In the genomic region with DNA sequence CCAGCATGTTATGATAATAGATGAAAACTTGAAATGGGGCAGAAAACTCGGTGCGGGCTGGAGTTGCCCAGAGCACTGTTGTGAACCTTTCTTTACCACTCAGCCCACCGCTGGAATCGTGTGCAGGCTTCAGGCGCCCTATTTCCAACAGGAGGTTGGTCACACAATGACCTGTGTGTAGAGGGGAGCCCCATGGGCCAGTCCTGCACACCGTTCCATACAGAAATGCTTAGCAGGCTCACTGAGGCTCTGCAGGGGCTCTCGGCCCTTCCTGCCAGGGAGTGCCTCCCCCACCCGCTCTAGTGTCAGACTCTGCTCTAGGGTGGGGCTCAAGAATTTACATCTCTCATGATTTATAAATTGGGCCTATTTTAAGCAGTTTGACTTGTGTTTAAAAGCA, we compare ENCODE assay signal across 18 cellular contexts. TPM values are rescaled to one million over a fixed set of nuclear protein-coding genes. Genes with fewer than 3 reads are reported as not detected.
"Had no signal": no experiment of that assay in that cellular context is flagged by ENCODE, and none has a peak within 500 bp of the region (broad histone marks: within the 10 kb centered on the region; RNA-seq: fewer than 3 reads in every experiment).

No MANE protein-coding gene starts in this region.

- H3K27ac Mint-ChIP-seq: activated naive CD8-positive, alpha-beta T cell treated with anti-CD3 and anti-CD28 coated beads for 36 hours; stimulated activated naive CD8-positive, alpha-beta T cell treated with anti-CD3 and anti-CD28 coated beads, Interleukin-15, Interleukin-2, amounts not matched to agents 100 ng/mL and 50 ng/mL, for 24 hours had no signal

- H3K27me3 ChIP-seq: right lobe of liver, testis had no signal

- H3K27me3 Mint-ChIP-seq: activated naive CD8-positive, alpha-beta T cell treated with anti-CD3 and anti-CD28 coated beads for 36 hours; naive thymus-derived CD8-positive, alpha-beta T cell; stimulated activated naive CD8-positive, alpha-beta T cell treated with anti-CD3 and anti-CD28 coated beads, Interleukin-15, Interleukin-2, amounts not matched to agents 100 ng/mL and 50 ng/mL, for 24 hours had no signal

- H3K4me1 ChIP-seq: lower lobe of right lung, psoas muscle, right lobe of liver, testis had no signal

- ATAC-seq: left cardiac atrium; lower lobe of right lung; naive thymus-derived CD8-positive, alpha-beta T cell had no signal

- H3K4me3 ChIP-seq: lower lobe of right lung, psoas muscle, right lobe of liver, testis had no signal

- H3K9me3 Mint-ChIP-seq: activated naive CD8-positive, alpha-beta T cell treated with anti-CD3 and anti-CD28 coated beads for 36 hours; immature natural killer cell; naive thymus-derived CD8-positive, alpha-beta T cell; stimulated activated naive CD8-positive, alpha-beta T cell treated with anti-CD3 and anti-CD28 coated beads, Interleukin-15, Interleukin-2, amounts not matched to agents 100 ng/mL and 50 ng/mL, for 24 hours had no signal

- H3K27ac ChIP-seq: lower lobe of right lung, psoas muscle, right lobe of liver, testis had no signal

- H3K4me3 Mint-ChIP-seq: activated naive CD8-positive, alpha-beta T cell treated with anti-CD3 and anti-CD28 coated beads for 36 hours; immature natural killer cell; naive thymus-derived CD8-positive, alpha-beta T cell; stimulated activated naive CD8-positive, alpha-beta T cell treated with anti-CD3 and anti-CD28 coated beads, Interleukin-15, Interleukin-2, amounts not matched to agents 100 ng/mL and 50 ng/mL, for 24 hours had no signal

- DNase-seq: activated CD4-positive, alpha-beta T cell treated with anti-CD3 and anti-CD28 coated beads, Interleukin-2, amount 50 U/mL, for 48 hours; activated CD4-positive, CD25-positive, alpha-beta regulatory T cell treated with anti-CD3 and anti-CD28 coated beads, Interleukin-2, amount 50 U/mL, for 72 hours; activated gamma-delta T cell; activated naive CD8-positive, alpha-beta T cell treated with anti-CD3 and anti-CD28 coated beads for 36 hours; activated T-cell treated with anti-CD3 and anti-CD28 coated beads, Interleukin-2, amount 50 U/mL, for 48 hours; dermis blood vessel endothelial cell; erythroblast; glutamatergic neuron; immature natural killer cell; left cardiac atrium; lower lobe of right lung; naive thymus-derived CD8-positive, alpha-beta T cell; psoas muscle; right lobe of liver; stimulated activated CD4-positive, alpha-beta T cell treated with anti-CD3 and anti-CD28 coated beads, Interleukin-2, amount 100 ng/mL, for 48 hours; T-helper 9 cell; testis had no signal

- H3K9me3 ChIP-seq: lower lobe of right lung, psoas muscle, right lobe of liver, testis had no signal

RNA-seq across cellular contexts. Expression of a gene that starts 42.1 kb away (rescaled TPM):
- total RNA-seq: activated naive CD8-positive, alpha-beta T cell treated with anti-CD3 and anti-CD28 coated beads for 36 hours; dermis blood vessel endothelial cell; left cardiac atrium; naive thymus-derived CD8-positive, alpha-beta T cell; psoas muscle had no signal
- polyA plus RNA-seq: immature natural killer cell had no signal
